ENCODE assay signal across 17 cellular contexts in genomic region chr11:27711725-27712124, GRCh38.
"Had no signal": no experiment of that assay in that cellular context is flagged by ENCODE, and none has a peak within 500 bp of the region (broad histone marks: within the 10 kb centered on the region; RNA-seq: fewer than 3 reads in every experiment).

No MANE protein-coding gene starts in this region.

- H3K4me1 ChIP-seq: esophagus muscularis mucosa, foreskin keratinocyte, gastroesophageal sphincter, heart left ventricle, left lung, lower lobe of right lung had no signal

- H3K27me3 ChIP-seq: hepatocyte had no signal

- H3K4me2 ChIP-seq: hepatocyte had no signal

- DNase-seq: dermis blood vessel endothelial cell; dorsolateral prefrontal cortex; effector CD4-positive, alpha-beta T cell; effector memory CD4-positive, alpha-beta T cell; foreskin keratinocyte; heart left ventricle; hypothalamus; left cardiac atrium; left lung; left ventricle myocardium superior; lower lobe of right lung; mesendoderm; midbrain had no signal

- ATAC-seq: foreskin keratinocyte, gastroesophageal sphincter, heart left ventricle, left cardiac atrium, left lung, left ventricle myocardium superior, lower lobe of right lung had no signal

- H3K4me3 ChIP-seq: coronary artery, dorsolateral prefrontal cortex, esophagus muscularis mucosa, gastroesophageal sphincter, heart left ventricle, hepatocyte, left lung, lower lobe of right lung had no signal

- H3K27ac ChIP-seq: coronary artery, dorsolateral prefrontal cortex, esophagus muscularis mucosa, foreskin keratinocyte, gastroesophageal sphincter, heart left ventricle, hepatocyte, left lung, lower lobe of right lung had no signal

- H3K9me3 ChIP-seq: esophagus muscularis mucosa, gastroesophageal sphincter, heart left ventricle, left lung, lower lobe of right lung had no signal

- H3K36me3 ChIP-seq: esophagus muscularis mucosa, gastroesophageal sphincter, heart left ventricle, left lung, lower lobe of right lung had no signal

- H2AFZ ChIP-seq: hepatocyte had no signal
